Comparison of ENCODE assay signal across 8 cellular contexts in genomic region chr7:123682690-123683089, GRCh38. TPM values are rescaled to one million over a fixed set of nuclear protein-coding genes. Genes with fewer than 3 reads are reported as not detected.
DNase-seq lines count a peak whose midpoint lies in the region; ATAC-seq and TF ChIP-seq lines count a peak whose summit lies in the region.

No MANE protein-coding gene starts in this region.

- H3K9me3 ChIP-seq in DND-41 (ENCODE audit: insufficient read depth, low read length, severe bottlenecking) = no peaks in the 10 kb centered on the region

- no peak overlapping the region for H3K9ac ChIP-seq in DND-41 (ENCODE audit: low read depth, low read length)

- no peaks in the 10 kb centered on the region for H3K4me1 ChIP-seq in DND-41 (ENCODE audit: insufficient read depth, low read length)

- H3K4me3 ChIP-seq in DND-41 (ENCODE audit: low read depth in 1 of 2, low read length in 2 of 2) (no peak overlapping the region), retinal pigment epithelial cell (ENCODE audit: low read length) (no peak overlapping the region)

- DNase-seq in DND-41 (peak; percentile 30), LoVo (ENCODE audit: low spot score) (peak; percentile 58), SW480 (ENCODE audit: low spot score) (peak; percentile 62), glomerular endothelial cell (ENCODE audit: extremely low read depth, low read depth, low spot score) (peak; percentile 56), retinal pigment epithelial cell (ENCODE audit: low read depth) (peak; percentile 52), nucleus accumbens (lab: John Stamatoyannopoulos, UW) (no peak), cerebellar nuclear complex (lab: John Stamatoyannopoulos, UW) (no peak)

- peak; percentile 67 for TF ChIP-seq CTCF in DND-41 (IDR thresholded peaks at IDR 0.05; ENCODE audit: borderline replicate concordance, extremely low read depth, low read length, poor library complexity, severe bottlenecking)
- peak; percentile 54 for TF ChIP-seq CTCF in retinal pigment epithelial cell (conservative IDR thresholded peaks at IDR 0.05; ENCODE audit: low read depth, low read length)

- H3K36me3 ChIP-seq in DND-41 (ENCODE audit: insufficient read depth, low read length) = peaks cover 37% of the 10 kb centered on the region

- H3K27ac ChIP-seq in DND-41 (ENCODE audit: low read length) = no peak overlapping the region

- no peaks in the 10 kb centered on the region for H3K27me3 ChIP-seq in DND-41 (ENCODE audit: insufficient read depth, low read length, poor library complexity)

- peak; percentile 74 for ATAC-seq in DND-41 (ENCODE audit: insufficient read depth, low read depth)
- ATAC-seq in GM21360 (IDR thresholded peaks at IDR 0.05; ENCODE audit: unreplicated experiment) = peak; percentile 47

- no peaks in the 10 kb centered on the region for H3K79me2 ChIP-seq in DND-41 (ENCODE audit: insufficient read depth, low read length)

- no peak overlapping the region for H3K4me2 ChIP-seq in DND-41 (ENCODE audit: insufficient read depth, low read length)

- H4K20me1 ChIP-seq in DND-41 (ENCODE audit: insufficient read depth, low read length) = no peaks in the 10 kb centered on the region

- no peak overlapping the region for H2AFZ ChIP-seq in DND-41 (ENCODE audit: low read depth, low read length)

RNA-seq across cellular contexts. Expression of gene LMOD2, which starts 27.0 kb away (rescaled TPM):
- total RNA-seq in glomerular endothelial cell = not detected in 2 replicates

Comparison
In these comparisons a context has a peak if more than half of its experiments do, and no peak if none do; other contexts are left out.
1. DNase-seq: peak in DND-41 (single experiment), LoVo (single experiment), SW480 (single experiment), glomerular endothelial cell (single experiment) and retinal pigment epithelial cell (single experiment); none in nucleus accumbens (0 of 56) and cerebellar nuclear complex (0 of 2).